ENCODE assay signal across 7 cellular contexts in genomic region chr6:24666097-24666615, GRCh38. TPM values are rescaled to one million over a fixed set of nuclear protein-coding genes. Genes with fewer than 3 reads are reported as not detected.
A peak's percentile ranks its signal among the peaks of the same experiment; 100 is the strongest.
DNase-seq lines count a peak whose midpoint lies in the region; ATAC-seq and TF ChIP-seq lines count a peak whose summit lies in the region.

No MANE protein-coding gene starts in this region.

- H3K4me3 Mint-ChIP-seq in osteocyte (ENCODE audit: unreplicated experiment): peak overlapping the region; percentile 91

- no peaks in the 10 kb centered on the region for H3K27me3 ChIP-seq in HAP-1 (ENCODE audit: low read depth)

- intact Hi-C loops in Right ventricle myocardium inferior (cut with DNase I): loop anchor here (2.0 kb wide), 1 partner anchor 55 kb away; no protein-coding TSS in a partner anchor

- H3K27me3 Mint-ChIP-seq in osteocyte (ENCODE audit: unreplicated experiment): no peaks in the 10 kb centered on the region

- H3K9me3 ChIP-seq in HAP-1: no peaks in the 10 kb centered on the region

- peaks cover 26% of the 10 kb centered on the region for H3K4me1 Mint-ChIP-seq in osteocyte (ENCODE audit: unreplicated experiment)

- H3K4me3 ChIP-seq in HAP-1: peak overlapping the region; percentile 94
- peak overlapping the region; percentile 99 for H3K4me3 ChIP-seq in NB4 (ENCODE audit: low read depth, low read length)

- TF ChIP-seq CTCF in GM13976 (IDR thresholded peaks at IDR 0.05; ENCODE audit: borderline replicate concordance, control extremely low read depth, extremely low read depth, insufficient read depth, missing control alignments): no peak
- TF ChIP-seq CTCF in NB4 (IDR thresholded peaks at IDR 0.05; ENCODE audit: low read depth, low read length): no peak
- no peak for TF ChIP-seq CTCF in osteocyte (IDR thresholded peaks at IDR 0.05)

- H3K9me3 Mint-ChIP-seq in osteocyte (ENCODE audit: unreplicated experiment): peaks cover 9% of the 10 kb centered on the region

- peak; percentile 4 for ATAC-seq in Right ventricle myocardium inferior

- DNase-seq in GM13976 (ENCODE audit: low spot score) (peak; percentile 52), HAP-1 (ENCODE audit: low spot score in 2 of 2) (peak in 1 of 2 experiments; percentile 41), NB4 (ENCODE audit: low read depth) (peak; percentile 62), Right ventricle myocardium inferior (ENCODE audit: missing footprints) (peak; percentile 76), osteocyte (ENCODE audit: extremely low spot score, unreplicated experiment) (no peak), amniotic stem cell (lab: John Stamatoyannopoulos, UW) (no peak)
- DNase-seq in activated naive CD4-positive, alpha-beta T cell treated with Interleukin-2 at 50 U/mL for 16 hours: peak; percentile 50

- peaks cover 16% of the 10 kb centered on the region for H3K36me3 ChIP-seq in HAP-1 (replicated peaks)

- in situ Hi-C loops in GM13976 (cut with MboI; ENCODE audit: low sequenced_read_pairs, unreplicated experiment) (no loop called here), HAP-1 (cut with MboI; ENCODE audit: low sequenced_read_pairs) (no loop called here)

- peak overlapping the region; percentile 99 for H3K27ac Mint-ChIP-seq in osteocyte (ENCODE audit: unreplicated experiment)

- TF ChIP-seq POLR2A in NB4 (IDR thresholded peaks at IDR 0.05; ENCODE audit: extremely low read depth, insufficient read length): no peak

- H3K36me3 Mint-ChIP-seq in osteocyte (ENCODE audit: unreplicated experiment): peaks cover 32% of the 10 kb centered on the region

- H3K4me1 ChIP-seq in HAP-1: peaks cover 14% of the 10 kb centered on the region

RNA-seq across cellular contexts. Expression of gene TDP2, which starts 0.5 kb away (rescaled TPM):
- 21.7 TPM for total RNA-seq in Right ventricle myocardium inferior
- 31.5 and 31.8 TPM in 2 replicates for total RNA-seq in osteocyte

RNA-seq across cellular contexts. Expression of gene ACOT13, which starts 0.7 kb away (rescaled TPM):
- 75.8 TPM for total RNA-seq in Right ventricle myocardium inferior
- 23.9 and 26.9 TPM in 2 replicates for total RNA-seq in osteocyte

RNA-seq across cellular contexts. Expression of gene KIAA0319, which starts 20.2 kb away (rescaled TPM):
- total RNA-seq in Right ventricle myocardium inferior: not detected
- total RNA-seq in osteocyte: not detected in 2 replicates

RNA-seq across cellular contexts. Expression of gene C6orf62, which starts 52.8 kb away (rescaled TPM):
- total RNA-seq in Right ventricle myocardium inferior: 43.2 TPM
- total RNA-seq in osteocyte: 79.6 and 79.7 TPM in 2 replicates

Comparison
In these comparisons a context has a peak if more than half of its experiments do, and no peak if none do; other contexts are left out.
1. DNase-seq: peak in GM13976 (single experiment), NB4 (single experiment), activated naive CD4-positive, alpha-beta T cell treated with Interleukin-2 at 50 U/mL for 16 hours (single experiment) and Right ventricle myocardium inferior (single experiment); none in osteocyte (single experiment) and amniotic stem cell (single experiment).